ENCODE assay signal across 13 cellular contexts in genomic region chr10:3469639-3470020, GRCh38.
DNase-seq lines count a peak whose midpoint lies in the region; ATAC-seq, FAIRE-seq and TF ChIP-seq lines count a peak whose summit lies in the region.
"Had no signal": no experiment of that assay in that cellular context is flagged by ENCODE, and none has a peak within 500 bp of the region (broad histone marks: within the 10 kb centered on the region; RNA-seq: fewer than 3 reads in every experiment).

No MANE protein-coding gene starts in this region.

- no peak for FAIRE-seq in pancreas (lab: Jason Lieb, UNC)

- H3K4me1 ChIP-seq in pancreas, result peaks cover 0 to 6% (median 5%) of the 10 kb centered on the region in 3 donors
- H3K4me1 ChIP-seq in CD8-positive, alpha-beta T cell (ENCODE audit: insufficient read depth, low read length), result peaks cover 10% of the 10 kb centered on the region

- CTCF ChIA-PET in AG04450 (lab: Charles Lee), result no interaction called here
- CTCF ChIA-PET in CD8-positive, alpha-beta T cell (lab: Charles Lee), result no interaction called here

- no peaks in the 10 kb centered on the region for H3K36me3 Mint-ChIP-seq in CD8-positive, alpha-beta T cell
- H3K36me3 Mint-ChIP-seq: CD4-positive, alpha-beta memory T cell had no signal

- H3K9me3 Mint-ChIP-seq in CD8-positive, alpha-beta T cell, result no peaks in the 10 kb centered on the region
- H3K9me3 Mint-ChIP-seq: activated naive CD8-positive, alpha-beta T cell treated with anti-CD3 and anti-CD28 coated beads, Interleukin-2, amount 50 U/mL, for 24 hours; CD4-positive, alpha-beta memory T cell had no signal

- WGBS in pancreas, 2 donors, result 43 to 54% methylated on average over 2 of the region's 2 CpGs

- ATAC-seq in pancreas (no peak), GM19023 (IDR thresholded peaks at IDR 0.05; ENCODE audit: unreplicated experiment) (no peak), HG02870 (IDR thresholded peaks at IDR 0.05; ENCODE audit: unreplicated experiment) (no peak)
- no peak for ATAC-seq in CD8-positive, alpha-beta T cell

- no peak overlapping the region for H3K27ac Mint-ChIP-seq in CD8-positive, alpha-beta T cell

- H3K4me3 Mint-ChIP-seq in CD8-positive, alpha-beta T cell, result no peak overlapping the region

- no peak for TF ChIP-seq CTCF in AG04450 (IDR thresholded peaks at IDR 0.05; ENCODE audit: low read depth, low read length)
- TF ChIP-seq CTCF in pancreas (IDR thresholded peaks at IDR 0.05), result no peak
- TF ChIP-seq CTCF in CD8-positive, alpha-beta T cell (IDR thresholded peaks at IDR 0.05), result no peak

- H3K9me3 ChIP-seq in AG04450 (ENCODE audit: control insufficient read depth, insufficient read depth, low read length), result peaks cover 3% of the 10 kb centered on the region; the same call in 1 of the 2 replicates
- no peaks in the 10 kb centered on the region for H3K9me3 ChIP-seq in pancreas
- H3K9me3 ChIP-seq in CD8-positive, alpha-beta T cell (ENCODE audit: low read length), result no peaks in the 10 kb centered on the region

- intact Hi-C loops in pancreas (cut with DNase I), result no loop called here
- intact Hi-C loops in CD8-positive, alpha-beta T cell (cut with DNase I, micrococcal nuclease), result no loop called here

- H3K4me1 Mint-ChIP-seq in CD8-positive, alpha-beta T cell (ENCODE audit: low read depth), result peaks cover 26% of the 10 kb centered on the region

- POLR2A ChIA-PET in AG04450 (lab: Yijun Ruan, JAX), result interaction anchor here (0.9 to 2.2 kb wide), 4 partner anchors 31 to 315 kb away, joined by 3 to 10 read pairs (median 4); partner anchors contain the start of gene KLF6
- POLR2A ChIA-PET in CD8-positive, alpha-beta T cell (lab: Charles Lee), result no interaction called here

- H3K27ac ChIP-seq in AG04450 (ENCODE audit: low read depth, low read length) (peak overlapping the region; percentile 88), epithelial cell of prostate (peak overlapping the region; percentile 98), pancreas (peak overlapping the region in 3 of 4 donors; percentile 36 to 78 (median 72))
- H3K27ac ChIP-seq in CD8-positive, alpha-beta T cell (ENCODE audit: low read depth, low read length), result no peak overlapping the region

- H3K27me3 Mint-ChIP-seq in CD8-positive, alpha-beta T cell (ENCODE audit: low read depth), result peaks cover 10% of the 10 kb centered on the region

- DNase-seq in AG04450 (ENCODE audit: low read depth, low spot score), result no peak
- peak; percentile 77 for DNase-seq in RPMI7951 (ENCODE audit: low read depth)
- no peak for DNase-seq in epithelial cell of prostate (ENCODE audit: low read depth, low spot score)
- no peak for DNase-seq in pancreas
- DNase-seq in NK-92 treated with Interleukin-12 subunit alpha and Interleukin-12 subunit beta, amount 100 ng/mL, for 24 hours (lab: John Stamatoyannopoulos, UW), result no peak
- no peak for DNase-seq in CD8-positive, alpha-beta T cell
- DNase-seq: activated CD4-positive, alpha-beta T cell treated with anti-CD3 and anti-CD28 coated beads for 1 hour; activated naive CD8-positive, alpha-beta T cell treated with anti-CD3 and anti-CD28 coated beads, Interleukin-2, amount 50 U/mL, for 24 hours; CD4-positive, alpha-beta memory T cell; NCI-H1105; posterior cingulate gyrus had no signal

- H3K36me3 ChIP-seq in pancreas, result no peaks in the 10 kb centered on the region
- H3K36me3 ChIP-seq in CD8-positive, alpha-beta T cell (ENCODE audit: insufficient read depth, low read length), result no peaks in the 10 kb centered on the region

- H3K4me3 ChIP-seq in AG04450 (ENCODE audit: low read depth, low read length) (no peak overlapping the region), pancreas (no peak overlapping the region)
- no peak overlapping the region for H3K4me3 ChIP-seq in CD8-positive, alpha-beta T cell (ENCODE audit: low read depth, low read length)

- H3K27me3 ChIP-seq in AG04450 (ENCODE audit: control insufficient read depth, insufficient read depth, low read length) (no peaks in the 10 kb centered on the region), pancreas (no peaks in the 10 kb centered on the region)
- H3K27me3 ChIP-seq in CD8-positive, alpha-beta T cell (ENCODE audit: insufficient read depth, low read length), result peaks cover 3% of the 10 kb centered on the region
